In the genomic region with DNA sequence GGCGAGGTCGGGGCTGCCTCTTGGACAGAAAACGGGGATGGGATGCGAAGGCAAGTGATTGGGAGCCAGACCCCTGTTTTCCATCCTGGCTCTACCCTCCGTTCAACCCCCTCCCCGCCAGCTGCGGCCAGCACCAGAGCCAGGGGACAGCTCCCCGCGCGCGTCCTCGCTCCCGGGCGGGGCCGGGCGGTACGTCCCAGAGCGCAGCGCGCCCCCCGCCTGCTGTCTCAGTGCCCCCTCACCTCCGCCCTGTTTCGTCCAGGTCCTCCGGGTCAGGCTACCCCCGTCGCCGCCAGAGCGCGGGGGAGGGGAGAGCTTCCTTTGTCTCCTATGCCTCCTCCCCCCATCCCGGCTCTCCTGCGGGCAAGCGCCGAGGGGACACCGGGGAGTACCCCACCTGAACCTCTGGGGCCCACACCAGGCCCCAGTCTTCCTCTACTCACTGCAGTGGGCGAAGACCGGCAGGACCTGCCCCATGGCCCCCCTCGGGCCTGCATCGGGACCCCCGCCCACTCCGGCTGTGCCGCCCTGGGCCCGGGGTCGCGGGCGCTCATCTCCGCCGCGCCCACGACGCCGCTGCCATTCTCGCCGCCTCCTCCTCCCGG, we compare ENCODE assay signal across 1 cellular context.
A peak's percentile ranks its signal among the peaks of the same experiment; 100 is the strongest.
TF ChIP-seq lines count a peak whose summit lies in the region.

No MANE protein-coding gene starts in this region.

TF ChIP-seq in K562, 482 proteins besides CTCF, POLR2A, EP300 and RAD21 (continued from another document and continues in another):
- TF ChIP-seq, protein P1, sequence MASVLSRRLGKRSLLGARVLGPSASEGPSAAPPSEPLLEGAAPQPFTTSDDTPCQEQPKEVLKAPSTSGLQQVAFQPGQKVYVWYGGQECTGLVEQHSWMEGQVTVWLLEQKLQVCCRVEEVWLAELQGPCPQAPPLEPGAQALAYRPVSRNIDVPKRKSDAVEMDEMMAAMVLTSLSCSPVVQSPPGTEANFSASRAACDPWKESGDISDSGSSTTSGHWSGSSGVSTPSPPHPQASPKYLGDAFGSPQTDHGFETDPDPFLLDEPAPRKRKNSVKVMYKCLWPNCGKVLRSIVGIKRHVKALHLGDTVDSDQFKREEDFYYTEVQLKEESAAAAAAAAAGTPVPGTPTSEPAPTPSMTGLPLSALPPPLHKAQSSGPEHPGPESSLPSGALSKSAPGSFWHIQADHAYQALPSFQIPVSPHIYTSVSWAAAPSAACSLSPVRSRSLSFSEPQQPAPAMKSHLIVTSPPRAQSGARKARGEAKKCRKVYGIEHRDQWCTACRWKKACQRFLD (CRISPR knock-in tag; IDR thresholded peaks at IDR 0.05) = peak; percentile 30; the same call in 1 of the 2 replicates
- TF ChIP-seq, protein P2, sequence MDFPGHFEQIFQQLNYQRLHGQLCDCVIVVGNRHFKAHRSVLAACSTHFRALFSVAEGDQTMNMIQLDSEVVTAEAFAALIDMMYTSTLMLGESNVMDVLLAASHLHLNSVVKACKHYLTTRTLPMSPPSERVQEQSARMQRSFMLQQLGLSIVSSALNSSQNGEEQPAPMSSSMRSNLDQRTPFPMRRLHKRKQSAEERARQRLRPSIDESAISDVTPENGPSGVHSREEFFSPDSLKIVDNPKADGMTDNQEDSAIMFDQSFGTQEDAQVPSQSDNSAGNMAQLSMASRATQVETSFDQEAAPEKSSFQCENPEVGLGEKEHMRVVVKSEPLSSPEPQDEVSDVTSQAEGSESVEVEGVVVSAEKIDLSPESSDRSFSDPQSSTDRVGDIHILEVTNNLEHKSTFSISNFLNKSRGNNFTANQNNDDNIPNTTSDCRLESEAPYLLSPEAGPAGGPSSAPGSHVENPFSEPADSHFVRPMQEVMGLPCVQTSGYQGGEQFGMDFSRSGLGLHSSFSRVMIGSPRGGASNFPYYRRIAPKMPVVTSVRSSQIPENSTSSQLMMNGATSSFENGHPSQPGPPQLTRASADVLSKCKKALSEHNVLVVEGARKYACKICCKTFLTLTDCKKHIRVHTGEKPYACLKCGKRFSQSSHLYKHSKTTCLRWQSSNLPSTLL (IDR thresholded peaks at IDR 0.05) = no peak
- TF ChIP-seq JUND (IDR thresholded peaks at IDR 0.05; ENCODE audit: borderline replicate concordance, low read depth, low read length) (no peak), JUND (tag; IDR thresholded peaks at IDR 0.05; ENCODE audit: borderline replicate concordance, low read depth, low read length) (no peak), YY1 (IDR thresholded peaks at IDR 0.05; ENCODE audit: borderline replicate concordance in 1 of 3, control insufficient read depth in 1 of 3, extremely low read depth in 1 of 3, insufficient read depth in 3 of 3, insufficient read length in 1 of 3, insufficient replicate concordance in 2 of 3, low read depth in 1 of 3, low read length in 2 of 3) (no peak), ZNF311 (CRISPR knock-in tag; IDR thresholded peaks at IDR 0.05) (no peak), MCM2 (IDR thresholded peaks at IDR 0.05; ENCODE audit: low read depth) (no peak), NFRKB (IDR thresholded peaks at IDR 0.05; ENCODE audit: low read depth) (no peak), MAFF (IDR thresholded peaks at IDR 0.05; ENCODE audit: low read length) (no peak), HSF4 (CRISPR knock-in tag; IDR thresholded peaks at IDR 0.05; ENCODE audit: borderline replicate concordance) (no peak), ZNF75A (CRISPR knock-in tag; IDR thresholded peaks at IDR 0.05) (no peak), CHD1 (IDR thresholded peaks at IDR 0.05; ENCODE audit: low read length) (peak; percentile 49), CXXC5 (CRISPR knock-in tag; IDR thresholded peaks at IDR 0.05) (peak; percentile 82), PHF8 (IDR thresholded peaks at IDR 0.05; ENCODE audit: borderline replicate concordance, low read length) (peak; percentile 37; the same call in 1 of the 2 replicates), ZNF77 (CRISPR knock-in tag; IDR thresholded peaks at IDR 0.05) (no peak), PHB (CRISPR knock-in tag; IDR thresholded peaks at IDR 0.05) (no peak), TOE1 (IDR thresholded peaks at IDR 0.05; ENCODE audit: borderline replicate concordance) (no peak), TOE1 (CRISPR knock-in tag; IDR thresholded peaks at IDR 0.05; ENCODE audit: borderline replicate concordance, low read depth) (0 out of 2 replicates have a peak, but pooled peaks have one; percentile 24), STAT5A (IDR thresholded peaks at IDR 0.05; ENCODE audit: borderline replicate concordance, low read length) (no peak), ZNF347 (CRISPR knock-in tag; IDR thresholded peaks at IDR 0.05; ENCODE audit: low read depth) (no peak), HDAC3 (IDR thresholded peaks at IDR 0.05; ENCODE audit: borderline replicate concordance, partially characterized antibody) (no peak), HDAC1 (IDR thresholded peaks at IDR 0.05) (peak in 1 of 2 experiments; percentile 84; a peak in 2 of 4 replicates), ZNF140 (CRISPR knock-in tag; IDR thresholded peaks at IDR 0.05) (no peak), ZNF668 (CRISPR knock-in tag; IDR thresholded peaks at IDR 0.05) (no peak), MAZ (CRISPR knock-in tag; conservative IDR thresholded peaks at IDR 0.05 in 1 of 2, IDR thresholded peaks at IDR 0.05 in 1 of 2) (peak; percentile 94 to 96), ZC3H11A (IDR thresholded peaks at IDR 0.05; ENCODE audit: low read depth, low read length) (no peak), ATF1 (CRISPR knock-in tag; IDR thresholded peaks at IDR 0.05) (no peak), ATF1 (tag; IDR thresholded peaks at IDR 0.05) (peak; percentile 61), NEUROD1 (IDR thresholded peaks at IDR 0.05; ENCODE audit: borderline replicate concordance, low read depth, low read length, partially characterized antibody) (no peak), SPI1 (IDR thresholded peaks at IDR 0.05; ENCODE audit: borderline replicate concordance, low read depth, low read length) (no peak), SREBF2 (CRISPR knock-in tag; IDR thresholded peaks at IDR 0.05) (no peak), ZNF174 (CRISPR knock-in tag; IDR thresholded peaks at IDR 0.05) (no peak), NFYB (IDR thresholded peaks at IDR 0.05; ENCODE audit: extremely low read depth, insufficient read length) (no peak), PRMT5 (CRISPR knock-in tag; IDR thresholded peaks at IDR 0.05) (peak; percentile 92), SIN3B (IDR thresholded peaks at IDR 0.05; ENCODE audit: low read depth) (peak; percentile 28; the same call in 1 of the 2 replicates)
- TF ChIP-seq, protein P3, sequence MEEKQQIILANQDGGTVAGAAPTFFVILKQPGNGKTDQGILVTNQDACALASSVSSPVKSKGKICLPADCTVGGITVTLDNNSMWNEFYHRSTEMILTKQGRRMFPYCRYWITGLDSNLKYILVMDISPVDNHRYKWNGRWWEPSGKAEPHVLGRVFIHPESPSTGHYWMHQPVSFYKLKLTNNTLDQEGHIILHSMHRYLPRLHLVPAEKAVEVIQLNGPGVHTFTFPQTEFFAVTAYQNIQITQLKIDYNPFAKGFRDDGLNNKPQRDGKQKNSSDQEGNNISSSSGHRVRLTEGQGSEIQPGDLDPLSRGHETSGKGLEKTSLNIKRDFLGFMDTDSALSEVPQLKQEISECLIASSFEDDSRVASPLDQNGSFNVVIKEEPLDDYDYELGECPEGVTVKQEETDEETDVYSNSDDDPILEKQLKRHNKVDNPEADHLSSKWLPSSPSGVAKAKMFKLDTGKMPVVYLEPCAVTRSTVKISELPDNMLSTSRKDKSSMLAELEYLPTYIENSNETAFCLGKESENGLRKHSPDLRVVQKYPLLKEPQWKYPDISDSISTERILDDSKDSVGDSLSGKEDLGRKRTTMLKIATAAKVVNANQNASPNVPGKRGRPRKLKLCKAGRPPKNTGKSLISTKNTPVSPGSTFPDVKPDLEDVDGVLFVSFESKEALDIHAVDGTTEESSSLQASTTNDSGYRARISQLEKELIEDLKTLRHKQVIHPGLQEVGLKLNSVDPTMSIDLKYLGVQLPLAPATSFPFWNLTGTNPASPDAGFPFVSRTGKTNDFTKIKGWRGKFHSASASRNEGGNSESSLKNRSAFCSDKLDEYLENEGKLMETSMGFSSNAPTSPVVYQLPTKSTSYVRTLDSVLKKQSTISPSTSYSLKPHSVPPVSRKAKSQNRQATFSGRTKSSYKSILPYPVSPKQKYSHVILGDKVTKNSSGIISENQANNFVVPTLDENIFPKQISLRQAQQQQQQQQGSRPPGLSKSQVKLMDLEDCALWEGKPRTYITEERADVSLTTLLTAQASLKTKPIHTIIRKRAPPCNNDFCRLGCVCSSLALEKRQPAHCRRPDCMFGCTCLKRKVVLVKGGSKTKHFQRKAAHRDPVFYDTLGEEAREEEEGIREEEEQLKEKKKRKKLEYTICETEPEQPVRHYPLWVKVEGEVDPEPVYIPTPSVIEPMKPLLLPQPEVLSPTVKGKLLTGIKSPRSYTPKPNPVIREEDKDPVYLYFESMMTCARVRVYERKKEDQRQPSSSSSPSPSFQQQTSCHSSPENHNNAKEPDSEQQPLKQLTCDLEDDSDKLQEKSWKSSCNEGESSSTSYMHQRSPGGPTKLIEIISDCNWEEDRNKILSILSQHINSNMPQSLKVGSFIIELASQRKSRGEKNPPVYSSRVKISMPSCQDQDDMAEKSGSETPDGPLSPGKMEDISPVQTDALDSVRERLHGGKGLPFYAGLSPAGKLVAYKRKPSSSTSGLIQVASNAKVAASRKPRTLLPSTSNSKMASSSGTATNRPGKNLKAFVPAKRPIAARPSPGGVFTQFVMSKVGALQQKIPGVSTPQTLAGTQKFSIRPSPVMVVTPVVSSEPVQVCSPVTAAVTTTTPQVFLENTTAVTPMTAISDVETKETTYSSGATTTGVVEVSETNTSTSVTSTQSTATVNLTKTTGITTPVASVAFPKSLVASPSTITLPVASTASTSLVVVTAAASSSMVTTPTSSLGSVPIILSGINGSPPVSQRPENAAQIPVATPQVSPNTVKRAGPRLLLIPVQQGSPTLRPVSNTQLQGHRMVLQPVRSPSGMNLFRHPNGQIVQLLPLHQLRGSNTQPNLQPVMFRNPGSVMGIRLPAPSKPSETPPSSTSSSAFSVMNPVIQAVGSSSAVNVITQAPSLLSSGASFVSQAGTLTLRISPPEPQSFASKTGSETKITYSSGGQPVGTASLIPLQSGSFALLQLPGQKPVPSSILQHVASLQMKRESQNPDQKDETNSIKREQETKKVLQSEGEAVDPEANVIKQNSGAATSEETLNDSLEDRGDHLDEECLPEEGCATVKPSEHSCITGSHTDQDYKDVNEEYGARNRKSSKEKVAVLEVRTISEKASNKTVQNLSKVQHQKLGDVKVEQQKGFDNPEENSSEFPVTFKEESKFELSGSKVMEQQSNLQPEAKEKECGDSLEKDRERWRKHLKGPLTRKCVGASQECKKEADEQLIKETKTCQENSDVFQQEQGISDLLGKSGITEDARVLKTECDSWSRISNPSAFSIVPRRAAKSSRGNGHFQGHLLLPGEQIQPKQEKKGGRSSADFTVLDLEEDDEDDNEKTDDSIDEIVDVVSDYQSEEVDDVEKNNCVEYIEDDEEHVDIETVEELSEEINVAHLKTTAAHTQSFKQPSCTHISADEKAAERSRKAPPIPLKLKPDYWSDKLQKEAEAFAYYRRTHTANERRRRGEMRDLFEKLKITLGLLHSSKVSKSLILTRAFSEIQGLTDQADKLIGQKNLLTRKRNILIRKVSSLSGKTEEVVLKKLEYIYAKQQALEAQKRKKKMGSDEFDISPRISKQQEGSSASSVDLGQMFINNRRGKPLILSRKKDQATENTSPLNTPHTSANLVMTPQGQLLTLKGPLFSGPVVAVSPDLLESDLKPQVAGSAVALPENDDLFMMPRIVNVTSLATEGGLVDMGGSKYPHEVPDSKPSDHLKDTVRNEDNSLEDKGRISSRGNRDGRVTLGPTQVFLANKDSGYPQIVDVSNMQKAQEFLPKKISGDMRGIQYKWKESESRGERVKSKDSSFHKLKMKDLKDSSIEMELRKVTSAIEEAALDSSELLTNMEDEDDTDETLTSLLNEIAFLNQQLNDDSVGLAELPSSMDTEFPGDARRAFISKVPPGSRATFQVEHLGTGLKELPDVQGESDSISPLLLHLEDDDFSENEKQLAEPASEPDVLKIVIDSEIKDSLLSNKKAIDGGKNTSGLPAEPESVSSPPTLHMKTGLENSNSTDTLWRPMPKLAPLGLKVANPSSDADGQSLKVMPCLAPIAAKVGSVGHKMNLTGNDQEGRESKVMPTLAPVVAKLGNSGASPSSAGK (IDR thresholded peaks at IDR 0.05) = no peak
- TF ChIP-seq, protein P4, sequence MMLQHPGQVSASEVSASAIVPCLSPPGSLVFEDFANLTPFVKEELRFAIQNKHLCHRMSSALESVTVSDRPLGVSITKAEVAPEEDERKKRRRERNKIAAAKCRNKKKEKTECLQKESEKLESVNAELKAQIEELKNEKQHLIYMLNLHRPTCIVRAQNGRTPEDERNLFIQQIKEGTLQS (IDR thresholded peaks at IDR 0.05) = no peak
- TF ChIP-seq, protein P4 (CRISPR knock-in tag; conservative IDR thresholded peaks at IDR 0.05) = no peak
- TF ChIP-seq, protein P5, sequence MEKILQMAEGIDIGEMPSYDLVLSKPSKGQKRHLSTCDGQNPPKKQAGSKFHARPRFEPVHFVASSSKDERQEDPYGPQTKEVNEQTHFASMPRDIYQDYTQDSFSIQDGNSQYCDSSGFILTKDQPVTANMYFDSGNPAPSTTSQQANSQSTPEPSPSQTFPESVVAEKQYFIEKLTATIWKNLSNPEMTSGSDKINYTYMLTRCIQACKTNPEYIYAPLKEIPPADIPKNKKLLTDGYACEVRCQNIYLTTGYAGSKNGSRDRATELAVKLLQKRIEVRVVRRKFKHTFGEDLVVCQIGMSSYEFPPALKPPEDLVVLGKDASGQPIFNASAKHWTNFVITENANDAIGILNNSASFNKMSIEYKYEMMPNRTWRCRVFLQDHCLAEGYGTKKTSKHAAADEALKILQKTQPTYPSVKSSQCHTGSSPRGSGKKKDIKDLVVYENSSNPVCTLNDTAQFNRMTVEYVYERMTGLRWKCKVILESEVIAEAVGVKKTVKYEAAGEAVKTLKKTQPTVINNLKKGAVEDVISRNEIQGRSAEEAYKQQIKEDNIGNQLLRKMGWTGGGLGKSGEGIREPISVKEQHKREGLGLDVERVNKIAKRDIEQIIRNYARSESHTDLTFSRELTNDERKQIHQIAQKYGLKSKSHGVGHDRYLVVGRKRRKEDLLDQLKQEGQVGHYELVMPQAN (IDR thresholded peaks at IDR 0.05; ENCODE audit: borderline replicate concordance) = peak; percentile 79
- TF ChIP-seq, protein P6, sequence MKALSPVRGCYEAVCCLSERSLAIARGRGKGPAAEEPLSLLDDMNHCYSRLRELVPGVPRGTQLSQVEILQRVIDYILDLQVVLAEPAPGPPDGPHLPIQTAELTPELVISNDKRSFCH (CRISPR knock-in tag; IDR thresholded peaks at IDR 0.05) = no peak
- TF ChIP-seq, protein P6 (tag; IDR thresholded peaks at IDR 0.05) = 0 out of 2 replicates have a peak, but pooled peaks have one; percentile 40
- TF ChIP-seq, protein P7, sequence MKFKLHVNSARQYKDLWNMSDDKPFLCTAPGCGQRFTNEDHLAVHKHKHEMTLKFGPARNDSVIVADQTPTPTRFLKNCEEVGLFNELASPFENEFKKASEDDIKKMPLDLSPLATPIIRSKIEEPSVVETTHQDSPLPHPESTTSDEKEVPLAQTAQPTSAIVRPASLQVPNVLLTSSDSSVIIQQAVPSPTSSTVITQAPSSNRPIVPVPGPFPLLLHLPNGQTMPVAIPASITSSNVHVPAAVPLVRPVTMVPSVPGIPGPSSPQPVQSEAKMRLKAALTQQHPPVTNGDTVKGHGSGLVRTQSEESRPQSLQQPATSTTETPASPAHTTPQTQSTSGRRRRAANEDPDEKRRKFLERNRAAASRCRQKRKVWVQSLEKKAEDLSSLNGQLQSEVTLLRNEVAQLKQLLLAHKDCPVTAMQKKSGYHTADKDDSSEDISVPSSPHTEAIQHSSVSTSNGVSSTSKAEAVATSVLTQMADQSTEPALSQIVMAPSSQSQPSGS (CRISPR knock-in tag; IDR thresholded peaks at IDR 0.05) = peak; percentile 62; the same call in 1 of the 2 replicates
